1 cellular context compared by ENCODE assay signal in the genomic region with DNA sequence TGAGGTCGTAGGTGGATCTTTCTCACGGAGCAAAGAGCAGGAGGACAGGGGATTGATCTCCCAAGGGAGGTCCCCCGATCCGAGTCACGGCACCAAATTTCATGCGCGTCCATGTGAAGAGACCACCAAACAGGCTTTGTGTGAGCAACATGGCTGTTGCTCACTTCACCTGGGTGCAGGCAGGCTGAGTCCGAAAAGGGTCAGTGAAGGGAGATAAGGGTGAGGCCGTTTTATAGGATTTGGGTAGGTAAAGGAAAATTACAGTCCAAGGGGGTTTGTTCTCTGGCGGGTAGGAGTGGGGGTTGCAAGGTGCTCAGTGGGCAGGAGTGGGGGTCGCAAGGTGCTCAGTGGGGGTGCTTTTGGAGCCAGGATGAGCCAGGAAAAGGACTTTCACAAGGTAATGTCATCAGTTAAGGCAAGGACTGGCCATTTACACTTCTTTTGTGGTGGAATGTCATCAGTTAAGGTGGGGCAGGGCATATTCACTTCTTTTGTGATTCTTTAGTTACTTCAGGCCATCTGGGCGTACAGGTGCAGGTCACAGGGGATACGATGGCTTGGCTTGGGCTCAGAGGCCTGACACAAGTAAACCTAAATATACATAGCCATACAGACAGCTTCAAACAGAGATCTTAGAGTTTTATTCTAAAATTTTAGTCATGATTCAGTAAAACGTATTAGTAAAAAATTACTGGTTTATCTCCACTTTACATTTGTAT.
TF ChIP-seq lines count a peak whose summit lies in the region.

No MANE protein-coding gene starts in this region.

TF ChIP-seq in WTC11, 78 proteins besides CTCF, POLR2A, EP300 and RAD21:
- TF ChIP-seq, protein P1, sequence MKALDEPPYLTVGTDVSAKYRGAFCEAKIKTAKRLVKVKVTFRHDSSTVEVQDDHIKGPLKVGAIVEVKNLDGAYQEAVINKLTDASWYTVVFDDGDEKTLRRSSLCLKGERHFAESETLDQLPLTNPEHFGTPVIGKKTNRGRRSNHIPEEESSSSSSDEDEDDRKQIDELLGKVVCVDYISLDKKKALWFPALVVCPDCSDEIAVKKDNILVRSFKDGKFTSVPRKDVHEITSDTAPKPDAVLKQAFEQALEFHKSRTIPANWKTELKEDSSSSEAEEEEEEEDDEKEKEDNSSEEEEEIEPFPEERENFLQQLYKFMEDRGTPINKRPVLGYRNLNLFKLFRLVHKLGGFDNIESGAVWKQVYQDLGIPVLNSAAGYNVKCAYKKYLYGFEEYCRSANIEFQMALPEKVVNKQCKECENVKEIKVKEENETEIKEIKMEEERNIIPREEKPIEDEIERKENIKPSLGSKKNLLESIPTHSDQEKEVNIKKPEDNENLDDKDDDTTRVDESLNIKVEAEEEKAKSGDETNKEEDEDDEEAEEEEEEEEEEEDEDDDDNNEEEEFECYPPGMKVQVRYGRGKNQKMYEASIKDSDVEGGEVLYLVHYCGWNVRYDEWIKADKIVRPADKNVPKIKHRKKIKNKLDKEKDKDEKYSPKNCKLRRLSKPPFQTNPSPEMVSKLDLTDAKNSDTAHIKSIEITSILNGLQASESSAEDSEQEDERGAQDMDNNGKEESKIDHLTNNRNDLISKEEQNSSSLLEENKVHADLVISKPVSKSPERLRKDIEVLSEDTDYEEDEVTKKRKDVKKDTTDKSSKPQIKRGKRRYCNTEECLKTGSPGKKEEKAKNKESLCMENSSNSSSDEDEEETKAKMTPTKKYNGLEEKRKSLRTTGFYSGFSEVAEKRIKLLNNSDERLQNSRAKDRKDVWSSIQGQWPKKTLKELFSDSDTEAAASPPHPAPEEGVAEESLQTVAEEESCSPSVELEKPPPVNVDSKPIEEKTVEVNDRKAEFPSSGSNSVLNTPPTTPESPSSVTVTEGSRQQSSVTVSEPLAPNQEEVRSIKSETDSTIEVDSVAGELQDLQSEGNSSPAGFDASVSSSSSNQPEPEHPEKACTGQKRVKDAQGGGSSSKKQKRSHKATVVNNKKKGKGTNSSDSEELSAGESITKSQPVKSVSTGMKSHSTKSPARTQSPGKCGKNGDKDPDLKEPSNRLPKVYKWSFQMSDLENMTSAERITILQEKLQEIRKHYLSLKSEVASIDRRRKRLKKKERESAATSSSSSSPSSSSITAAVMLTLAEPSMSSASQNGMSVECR (CRISPR knock-in tag; IDR thresholded peaks at IDR 0.05; ENCODE audit: borderline replicate concordance): 0 out of 2 replicates have a peak, but pooled peaks have one; percentile 28
- TF ChIP-seq ZNF281 (CRISPR knock-in tag; IDR thresholded peaks at IDR 0.05) (0 out of 2 replicates have a peak, but pooled peaks have one; percentile 18), TEAD1 (CRISPR knock-in tag; IDR thresholded peaks at IDR 0.05) (0 out of 2 replicates have a peak, but pooled peaks have one; percentile 23), FOXP4 (CRISPR knock-in tag; IDR thresholded peaks at IDR 0.05) (peak; percentile 68; the same call in 1 of the 2 replicates)
